ENCODE assay signal across 9 cellular contexts in genomic region chr7:158815471-158816128, GRCh38. TPM values are rescaled to one million over a fixed set of nuclear protein-coding genes. Genes with fewer than 3 reads are reported as not detected.
A peak's percentile ranks its signal among the peaks of the same experiment; 100 is the strongest.
DNase-seq lines count a peak whose midpoint lies in the region; ATAC-seq and TF ChIP-seq lines count a peak whose summit lies in the region.
"Had no signal": no experiment of that assay in that cellular context is flagged by ENCODE, and none has a peak within 500 bp of the region (broad histone marks: within the 10 kb centered on the region; RNA-seq: fewer than 3 reads in every experiment).

No MANE protein-coding gene starts in this region.

- peak overlapping the region; percentile 75 for H3K4me3 Mint-ChIP-seq in natural killer cell

- POLR2A ChIA-PET in GM10248 (lab: Yijun Ruan, JAX) = no interaction called here

- TF ChIP-seq POLR2A in breast epithelium (IDR thresholded peaks at IDR 0.05) = no peak

- peak overlapping the region; percentile 95 to 99 for H3K27ac Mint-ChIP-seq in natural killer cell

- peaks cover 11% of the 10 kb centered on the region for H3K36me3 Mint-ChIP-seq in natural killer cell

- H3K4me1 Mint-ChIP-seq in natural killer cell = peaks cover 93 to 94% of the 10 kb centered on the region in 2 donors

- ATAC-seq in left cardiac atrium (no peak), natural killer cell (no peak), HG03457 (IDR thresholded peaks at IDR 0.05; ENCODE audit: unreplicated experiment) (no peak)

- intact Hi-C loops in left cardiac atrium (cut with DNase I) = loop anchor here in 1 of 2 donors (5.0 kb wide), 1 partner anchor 47 kb away; no protein-coding TSS in a partner anchor
- intact Hi-C loops in breast epithelium (cut with DNase I; ENCODE audit: low total_unique reads) = no loop called here
- intact Hi-C loops in natural killer cell (cut with micrococcal nuclease) = loop anchor here (5.0 kb wide), 2 partner anchors 47 to 382 kb away; no protein-coding TSS in a partner anchor

- TF ChIP-seq CTCF in right atrium auricular region (IDR thresholded peaks at IDR 0.05) (no peak), breast epithelium (IDR thresholded peaks at IDR 0.05) (no peak), natural killer cell (IDR thresholded peaks at IDR 0.05) (no peak), GM10248 (IDR thresholded peaks at IDR 0.05; ENCODE audit: control extremely low read depth, extremely low read depth, low read depth, missing control alignments) (no peak)

- H3K9me3 Mint-ChIP-seq in natural killer cell = no peaks in the 10 kb centered on the region

- H3K27ac ChIP-seq in right atrium auricular region = peak overlapping the region; percentile 96 to 98
- H3K27ac ChIP-seq in breast epithelium = peak overlapping the region; percentile 96 to 98

- H3K36me3 ChIP-seq in right atrium auricular region (no peaks in the 10 kb centered on the region), breast epithelium (no peaks in the 10 kb centered on the region)

- CTCF ChIA-PET in GM10248 (lab: Yijun Ruan, JAX) = interaction anchor here (1.0 to 1.5 kb wide), 5 partner anchors 9 to 48 kb away, joined by 3 to 6 read pairs (median 4); no protein-coding TSS in a partner anchor

- H3K4me3 ChIP-seq in right atrium auricular region (no peak overlapping the region), breast epithelium (no peak overlapping the region)

- no peaks in the 10 kb centered on the region for H3K27me3 ChIP-seq in right atrium auricular region
- H3K27me3 ChIP-seq in breast epithelium = no peaks in the 10 kb centered on the region

- peaks cover 0 to 91% of the 10 kb centered on the region in 2 donors for H3K4me1 ChIP-seq in right atrium auricular region
- peaks cover 4 to 38% of the 10 kb centered on the region in 2 donors for H3K4me1 ChIP-seq in breast epithelium

- DNase-seq in right atrium auricular region (ENCODE audit: low spot score) (no peak), left cardiac atrium (no peak), breast epithelium (ENCODE audit: low spot score in 2 of 2) (no peak), natural killer cell (no peak), GM10248 (ENCODE audit: extremely low spot score) (no peak), NCI-H526 treated with DMSO at 0.1 percent for 48 hours (lab: John Stamatoyannopoulos, UW) (no peak), kidney glomerular epithelial cell (lab: John Stamatoyannopoulos, UW) (no peak)
- DNase-seq: activated gamma-delta T cell had no signal

- H3K9me3 ChIP-seq in right atrium auricular region (no peaks in the 10 kb centered on the region), breast epithelium (no peaks in the 10 kb centered on the region)

- H3K27me3 Mint-ChIP-seq in natural killer cell (ENCODE audit: low read depth in 2 of 2) = no peaks in the 10 kb centered on the region

RNA-seq across cellular contexts. Expression of gene ESYT2, which starts 13.7 kb away (rescaled TPM):
- total RNA-seq in right atrium auricular region (10 to 100 TPM; 60.0 to 75.9 TPM), left cardiac atrium (10 to 100 TPM; 46.5 to 79.3 TPM), breast epithelium (100 to 1,000 TPM in 2 of 3 donors, 10 to 100 TPM in 1; 97.3 to 155 (median 115) TPM), natural killer cell (100 to 1,000 TPM; 137 to 163 (median 160) TPM)

RNA-seq across cellular contexts. Expression of gene DYNC2I1, which starts 40.8 kb away (rescaled TPM):
- total RNA-seq in right atrium auricular region (10 to 100 TPM; 13.8 to 18.1 TPM), left cardiac atrium (10 to 100 TPM; 22.0 to 33.5 TPM), breast epithelium (10 to 100 TPM; 20.5 to 32.8 (median 22.9) TPM), natural killer cell (10 to 100 TPM; 19.9 to 25.5 (median 20.1) TPM)
